10 cellular contexts compared by ENCODE assay signal in genomic region chr4:122896270-122896669, GRCh38.
"Had no signal": no experiment of that assay in that cellular context is flagged by ENCODE, and none has a peak within 500 bp of the region (broad histone marks: within the 10 kb centered on the region; RNA-seq: fewer than 3 reads in every experiment).

No MANE protein-coding gene starts in this region.

- H3K27me3 Mint-ChIP-seq: activated CD4-positive, alpha-beta T cell treated with anti-CD3 and anti-CD28 coated beads, Interleukin-2, amount 10 ng/mL, durations not matched to agents 7 days and 5 days; activated naive CD4-positive, alpha-beta T cell treated with anti-CD3 and anti-CD28 coated beads, Interleukin-2, amount 50 U/mL, for 24 hours; T-helper 17 cell had no signal

- H3K4me1 ChIP-seq: pancreas had no signal

- H3K4me3 ChIP-seq: esophagus muscularis mucosa, pancreas, transverse colon had no signal

- H3K27me3 ChIP-seq: esophagus muscularis mucosa, pancreas, transverse colon had no signal

- H3K36me3 ChIP-seq: transverse colon had no signal

- H3K9me3 Mint-ChIP-seq: activated CD4-positive, alpha-beta T cell treated with anti-CD3 and anti-CD28 coated beads, Interleukin-2, amount 10 ng/mL, durations not matched to agents 7 days and 5 days; activated naive CD4-positive, alpha-beta T cell treated with anti-CD3 and anti-CD28 coated beads, Interleukin-2, amount 50 U/mL, for 24 hours; nephron had no signal

- H3K4me1 Mint-ChIP-seq: activated CD4-positive, alpha-beta T cell treated with anti-CD3 and anti-CD28 coated beads, Interleukin-2, amount 10 ng/mL, durations not matched to agents 7 days and 5 days; activated naive CD4-positive, alpha-beta T cell treated with anti-CD3 and anti-CD28 coated beads, Interleukin-2, amount 50 U/mL, for 24 hours; T-helper 17 cell had no signal

- H3K4me3 Mint-ChIP-seq: activated CD4-positive, alpha-beta T cell treated with anti-CD3 and anti-CD28 coated beads, Interleukin-2, amount 10 ng/mL, durations not matched to agents 7 days and 5 days; activated naive CD4-positive, alpha-beta T cell treated with anti-CD3 and anti-CD28 coated beads, Interleukin-2, amount 50 U/mL, for 24 hours; nephron; T-helper 17 cell had no signal

- H3K27ac Mint-ChIP-seq: activated CD4-positive, alpha-beta T cell treated with anti-CD3 and anti-CD28 coated beads, Interleukin-2, amount 10 ng/mL, durations not matched to agents 7 days and 5 days; activated naive CD4-positive, alpha-beta T cell treated with anti-CD3 and anti-CD28 coated beads, Interleukin-2, amount 50 U/mL, for 24 hours; T-helper 17 cell had no signal

- DNase-seq: activated CD4-positive, alpha-beta T cell treated with anti-CD3 and anti-CD28 coated beads, Interleukin-2, amount 10 ng/mL, durations not matched to agents 7 days and 5 days; activated CD4-positive, CD25-positive, alpha-beta regulatory T cell; head of caudate nucleus; pancreas; small intestine; T-helper 17 cell; transverse colon had no signal

- H3K27ac ChIP-seq: esophagus muscularis mucosa, pancreas, transverse colon had no signal

- H3K9me3 ChIP-seq: esophagus muscularis mucosa, pancreas, transverse colon had no signal

- ATAC-seq: pancreas, T-helper 17 cell had no signal
